Comparison of ENCODE assay signal across 9 cellular contexts in genomic region chr2:38184964-38185603, GRCh38.
DNase-seq lines count a peak whose midpoint lies in the region; ATAC-seq lines count a peak whose summit lies in the region.
"Had no signal": no experiment of that assay in that cellular context is flagged by ENCODE, and none has a peak within 500 bp of the region (broad histone marks: within the 10 kb centered on the region; RNA-seq: fewer than 3 reads in every experiment).

No MANE protein-coding gene starts in this region.

- no peaks in the 10 kb centered on the region for H3K9me3 Mint-ChIP-seq in T-helper 1 cell treated with Interleukin-12 subunit alpha and Interleukin-12 subunit beta and Interleukin-4 antibody, amounts not matched to agents 30 μg/mL and 1 μg/mL, for 36 hours
- H3K9me3 Mint-ChIP-seq in stimulated activated naive B cell treated with anti-CD40 and anti-IgM and Interleukin-4, amounts not matched to agents 10 μg/mL and 1 μg/mL and 100 μg/mL, for 72 hours, result peaks cover 0 to 4% of the 10 kb centered on the region in 2 donors

- peaks cover 34% of the 10 kb centered on the region for H3K27me3 Mint-ChIP-seq in T-helper 1 cell treated with Interleukin-12 subunit alpha and Interleukin-12 subunit beta and Interleukin-4 antibody, amounts not matched to agents 30 μg/mL and 1 μg/mL, for 36 hours (ENCODE audit: low read depth)
- H3K27me3 Mint-ChIP-seq in stimulated activated naive B cell treated with anti-CD40 and anti-IgM and Interleukin-4, amounts not matched to agents 10 μg/mL and 1 μg/mL and 100 μg/mL, for 72 hours, result peaks cover 19 to 23% of the 10 kb centered on the region in 2 donors

- peak; percentile 92 for ATAC-seq in HG02981 (IDR thresholded peaks at IDR 0.05; ENCODE audit: unreplicated experiment)
- ATAC-seq in stimulated activated naive B cell treated with anti-CD40 and anti-IgM and Interleukin-4, amounts not matched to agents 10 μg/mL and 1 μg/mL and 100 μg/mL, for 72 hours (replicated peaks), result peak; percentile 92 to 96

- H3K4me1 Mint-ChIP-seq in T-helper 1 cell treated with Interleukin-12 subunit alpha and Interleukin-12 subunit beta and Interleukin-4 antibody, amounts not matched to agents 30 μg/mL and 1 μg/mL, for 36 hours (ENCODE audit: low read depth), result peaks cover 20% of the 10 kb centered on the region
- peaks cover 14 to 21% of the 10 kb centered on the region in 2 donors for H3K4me1 Mint-ChIP-seq in stimulated activated naive B cell treated with anti-CD40 and anti-IgM and Interleukin-4, amounts not matched to agents 10 μg/mL and 1 μg/mL and 100 μg/mL, for 72 hours

- H3K4me3 Mint-ChIP-seq in T-helper 1 cell treated with Interleukin-12 subunit alpha and Interleukin-12 subunit beta and Interleukin-4 antibody, amounts not matched to agents 30 μg/mL and 1 μg/mL, for 36 hours, result peak overlapping the region; percentile 17
- no peak overlapping the region for H3K4me3 Mint-ChIP-seq in stimulated activated naive B cell treated with anti-CD40 and anti-IgM and Interleukin-4, amounts not matched to agents 10 μg/mL and 1 μg/mL and 100 μg/mL, for 72 hours

- H3K27ac Mint-ChIP-seq in T-helper 1 cell treated with Interleukin-12 subunit alpha and Interleukin-12 subunit beta and Interleukin-4 antibody, amounts not matched to agents 30 μg/mL and 1 μg/mL, for 36 hours, result no peak overlapping the region
- no peak overlapping the region for H3K27ac Mint-ChIP-seq in stimulated activated naive B cell treated with anti-CD40 and anti-IgM and Interleukin-4, amounts not matched to agents 10 μg/mL and 1 μg/mL and 100 μg/mL, for 72 hours
- H3K27ac Mint-ChIP-seq: naive B cell had no signal

- no peaks in the 10 kb centered on the region for H3K36me3 Mint-ChIP-seq in T-helper 1 cell treated with Interleukin-12 subunit alpha and Interleukin-12 subunit beta and Interleukin-4 antibody, amounts not matched to agents 30 μg/mL and 1 μg/mL, for 36 hours (ENCODE audit: low read depth)
- no peaks in the 10 kb centered on the region for H3K36me3 Mint-ChIP-seq in stimulated activated naive B cell treated with anti-CD40 and anti-IgM and Interleukin-4, amounts not matched to agents 10 μg/mL and 1 μg/mL and 100 μg/mL, for 72 hours
- H3K36me3 Mint-ChIP-seq: IgD-negative memory B cell, naive B cell had no signal

- DNase-seq in GM19240 (ENCODE audit: insufficient read length, low spot score) (peak; percentile 38), midbrain (lab: John Stamatoyannopoulos, UW) (no peak), ureter (ENCODE audit: low spot score) (no peak), HK-2 (ENCODE audit: unreplicated experiment) (no peak)
- DNase-seq in stimulated activated naive B cell treated with anti-CD40 and anti-IgM and Interleukin-4, amounts not matched to agents 10 μg/mL and 1 μg/mL and 100 μg/mL, for 72 hours, result no peak
- DNase-seq: naive B cell had no signal
